Comparison of ENCODE assay signal across 8 cellular contexts in the genomic region with DNA sequence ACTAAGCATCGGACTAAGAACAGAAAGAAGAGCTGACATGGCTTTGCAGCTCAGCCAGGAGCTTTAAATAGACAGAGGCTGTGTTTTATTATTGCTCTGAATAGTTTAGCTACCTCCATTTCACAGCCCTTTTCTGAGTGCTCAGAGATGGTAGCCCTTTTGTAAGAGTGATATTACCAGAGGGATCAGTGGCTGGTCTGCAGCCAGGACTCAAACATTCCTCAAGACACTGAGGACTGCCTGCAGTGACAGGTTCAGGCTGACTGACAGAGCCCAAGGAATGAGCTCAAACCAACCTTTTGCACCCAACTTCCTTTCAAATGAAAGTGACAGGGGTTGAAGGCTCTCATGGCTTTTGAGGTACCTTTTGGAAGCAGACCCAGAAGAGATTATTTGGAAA.
DNase-seq lines count a peak whose midpoint lies in the region; ATAC-seq and TF ChIP-seq lines count a peak whose summit lies in the region.

No MANE protein-coding gene starts in this region.

- no peaks in the 10 kb centered on the region for H3K36me3 ChIP-seq in lower lobe of right lung

- H3K4me3 ChIP-seq in lower lobe of right lung, result peak overlapping the region; percentile 15

- H3K27me3 Mint-ChIP-seq in activated CD4-positive, alpha-beta T cell treated with anti-CD3 and anti-CD28 coated beads for 36 hours, result no peaks in the 10 kb centered on the region
- H3K27me3 Mint-ChIP-seq in activated naive CD8-positive, alpha-beta T cell treated with anti-CD3 and anti-CD28 coated beads for 36 hours, result no peaks in the 10 kb centered on the region

- ATAC-seq in activated CD4-positive, alpha-beta T cell treated with anti-CD3 and anti-CD28 coated beads for 36 hours, result peak; percentile 20
- ATAC-seq in HG03060 (IDR thresholded peaks at IDR 0.05; ENCODE audit: low read depth, unreplicated experiment) (peak; percentile 24), lower lobe of right lung (peak in 1 of 2 donors; percentile 17)

- POLR2A ChIA-PET in activated CD4-positive, alpha-beta T cell treated with anti-CD3 and anti-CD28 coated beads for 36 hours (lab: Charles Lee), result interaction anchor here (0.6 kb wide), 1 partner anchor 78 kb away, joined by 4 read pairs; no protein-coding TSS in a partner anchor

- no peaks in the 10 kb centered on the region for H3K9me3 Mint-ChIP-seq in activated CD4-positive, alpha-beta T cell treated with anti-CD3 and anti-CD28 coated beads for 36 hours (ENCODE audit: low read depth)
- no peaks in the 10 kb centered on the region for H3K9me3 Mint-ChIP-seq in activated naive CD8-positive, alpha-beta T cell treated with anti-CD3 and anti-CD28 coated beads for 36 hours

- CTCF ChIA-PET in activated CD4-positive, alpha-beta T cell treated with anti-CD3 and anti-CD28 coated beads for 36 hours (lab: Charles Lee), result interaction anchor here (1.1 to 1.6 kb wide), 3 partner anchors 13 to 120 kb away, joined by 4 to 5 read pairs (median 4); no protein-coding TSS in a partner anchor

- no peak for TF ChIP-seq CTCF in lower lobe of right lung (IDR thresholded peaks at IDR 0.05)

- no peaks in the 10 kb centered on the region for H3K9me3 ChIP-seq in lower lobe of right lung

- peak; percentile 6 for DNase-seq in activated CD4-positive, alpha-beta T cell treated with anti-CD3 and anti-CD28 coated beads for 36 hours
- no peak for DNase-seq in activated CD4-positive, alpha-beta T cell treated with anti-CD3 and anti-CD28 coated beads for 48 hours
- DNase-seq in activated naive CD8-positive, alpha-beta T cell treated with anti-CD3 and anti-CD28 coated beads for 36 hours, result no peak
- DNase-seq in lower lobe of right lung (no peak), ureter (ENCODE audit: low spot score) (no peak), NCI-H1436 (lab: John Stamatoyannopoulos, UW) (no peak), cerebellum (ENCODE audit: low spot score) (no peak)

- peak overlapping the region; percentile 56 for H3K4me3 Mint-ChIP-seq in activated CD4-positive, alpha-beta T cell treated with anti-CD3 and anti-CD28 coated beads for 36 hours
- H3K4me3 Mint-ChIP-seq in activated naive CD8-positive, alpha-beta T cell treated with anti-CD3 and anti-CD28 coated beads for 36 hours, result peak overlapping the region; percentile 70

- peak overlapping the region; percentile 72 for H3K27ac Mint-ChIP-seq in activated CD4-positive, alpha-beta T cell treated with anti-CD3 and anti-CD28 coated beads for 36 hours
- peak overlapping the region; percentile 81 for H3K27ac Mint-ChIP-seq in activated naive CD8-positive, alpha-beta T cell treated with anti-CD3 and anti-CD28 coated beads for 36 hours

- intact Hi-C loops in activated CD4-positive, alpha-beta T cell treated with anti-CD3 and anti-CD28 coated beads for 36 hours (cut with DNase I, micrococcal nuclease), result no loop called here
- intact Hi-C loops in lower lobe of right lung (cut with DNase I), result no loop called here

- H3K27me3 ChIP-seq in lower lobe of right lung (ENCODE audit: low read depth), result no peaks in the 10 kb centered on the region

- H3K27ac ChIP-seq in lower lobe of right lung, result no peak overlapping the region

- H3K4me1 ChIP-seq in lower lobe of right lung, result no peaks in the 10 kb centered on the region

- peaks cover 20% of the 10 kb centered on the region for H3K4me1 Mint-ChIP-seq in activated CD4-positive, alpha-beta T cell treated with anti-CD3 and anti-CD28 coated beads for 36 hours
- peaks cover 31% of the 10 kb centered on the region for H3K4me1 Mint-ChIP-seq in activated naive CD8-positive, alpha-beta T cell treated with anti-CD3 and anti-CD28 coated beads for 36 hours

- H3K36me3 Mint-ChIP-seq in activated CD4-positive, alpha-beta T cell treated with anti-CD3 and anti-CD28 coated beads for 36 hours (ENCODE audit: low read depth), result peaks cover 12% of the 10 kb centered on the region
- peaks cover 30% of the 10 kb centered on the region for H3K36me3 Mint-ChIP-seq in activated naive CD8-positive, alpha-beta T cell treated with anti-CD3 and anti-CD28 coated beads for 36 hours
